15 cellular contexts compared by ENCODE assay signal in genomic region chr15:45794304-45794703, GRCh38.
DNase-seq lines count a peak whose midpoint lies in the region; ATAC-seq, FAIRE-seq and TF ChIP-seq lines count a peak whose summit lies in the region.
"Had no signal": no experiment of that assay in that cellular context is flagged by ENCODE, and none has a peak within 500 bp of the region (broad histone marks: within the 10 kb centered on the region; RNA-seq: fewer than 3 reads in every experiment).

No MANE protein-coding gene starts in this region.

- no peak overlapping the region for H4K91ac ChIP-seq in H9 (ENCODE audit: insufficient read length, low read depth, low read length)

- H2BK20ac ChIP-seq in H9 (ENCODE audit: low read depth, low read length, poor library complexity, severe bottlenecking) = no peak overlapping the region

- no peak overlapping the region for H3K23ac ChIP-seq in H9 (ENCODE audit: insufficient read length, low read depth, low read length)

- POLR2A ChIA-PET in activated CD8-positive, alpha-beta T cell treated with anti-CD3 and anti-CD28 coated beads, Interleukin-2, amount 10 ng/mL, durations not matched to agents 7 days and 5 days (lab: Charles Lee) = no interaction called here

- H4K20me1 ChIP-seq in Karpas-422 (ENCODE audit: insufficient read depth, low read depth, low read length) (no peaks in the 10 kb centered on the region), H9 (ENCODE audit: control insufficient read depth, insufficient read depth, insufficient read length) (no peaks in the 10 kb centered on the region)

- FAIRE-seq in GM19239 (lab: Jason Lieb, UNC) = peak; percentile 73
- FAIRE-seq: GM12891, HTR-8/SVneo had no signal

- no peaks in the 10 kb centered on the region for H3K9me3 Mint-ChIP-seq in activated CD8-positive, alpha-beta T cell treated with anti-CD3 and anti-CD28 coated beads, Interleukin-2, amount 10 ng/mL, durations not matched to agents 7 days and 5 days (ENCODE audit: insufficient read depth)
- no peaks in the 10 kb centered on the region for H3K9me3 Mint-ChIP-seq in H9

- no peak overlapping the region for H2BK120ac ChIP-seq in H9 (ENCODE audit: low read depth, low read length, poor library complexity, severe bottlenecking)

- no peaks in the 10 kb centered on the region for H3K36me3 Mint-ChIP-seq in activated CD8-positive, alpha-beta T cell treated with anti-CD3 and anti-CD28 coated beads, Interleukin-2, amount 10 ng/mL, durations not matched to agents 7 days and 5 days (ENCODE audit: low read depth)
- H3K36me3 Mint-ChIP-seq in H9 (ENCODE audit: insufficient read depth in 1 of 3, low read depth in 3 of 3) = no peaks in the 10 kb centered on the region

- H3K4me1 Mint-ChIP-seq in activated CD8-positive, alpha-beta T cell treated with anti-CD3 and anti-CD28 coated beads, Interleukin-2, amount 10 ng/mL, durations not matched to agents 7 days and 5 days (ENCODE audit: low read depth) = no peaks in the 10 kb centered on the region
- no peaks in the 10 kb centered on the region for H3K4me1 Mint-ChIP-seq in H9

- CTCF ChIA-PET in activated CD8-positive, alpha-beta T cell treated with anti-CD3 and anti-CD28 coated beads, Interleukin-2, amount 10 ng/mL, durations not matched to agents 7 days and 5 days (lab: Charles Lee) = interaction anchor here (1.8 to 3.5 kb wide), 2 partner anchors 10 to 89 kb away, joined by 5 to 18 read pairs; no protein-coding TSS in a partner anchor

- no peak overlapping the region for H3K4me3 Mint-ChIP-seq in activated CD8-positive, alpha-beta T cell treated with anti-CD3 and anti-CD28 coated beads, Interleukin-2, amount 10 ng/mL, durations not matched to agents 7 days and 5 days
- no peak overlapping the region for H3K4me3 Mint-ChIP-seq in H9

- peak overlapping the region; percentile 68 for H3K27ac ChIP-seq in Karpas-422 (ENCODE audit: low read length)
- H3K27ac ChIP-seq in H9 (ENCODE audit: insufficient read length, low read depth, low read length) = no peak overlapping the region
- H3K27ac ChIP-seq: C4-2B, HL-60 had no signal

- no peak overlapping the region for H3T11ph ChIP-seq in H9 (ENCODE audit: low read length)

- no peak overlapping the region for H2BK12ac ChIP-seq in H9 (ENCODE audit: insufficient read length, low read depth, low read length)

- no peak overlapping the region for H4K8ac ChIP-seq in H9 (replicated peaks; ENCODE audit: insufficient read length, low read depth, low read length)

- H3K23me2 ChIP-seq in H9 (ENCODE audit: insufficient read length, low read depth, low read length, poor library complexity, severe bottlenecking) = no peaks in the 10 kb centered on the region

- H3K79me2 ChIP-seq in Karpas-422 (ENCODE audit: low read length) (no peaks in the 10 kb centered on the region), H9 (ENCODE audit: insufficient read depth, low read length) (no peaks in the 10 kb centered on the region)

- no peak for TF ChIP-seq CTCF in H9 (conservative IDR thresholded peaks at IDR 0.05)

- H3K27me3 ChIP-seq in Karpas-422 (ENCODE audit: low read length) (no peaks in the 10 kb centered on the region), H9 (ENCODE audit: insufficient read depth, low read length) (no peaks in the 10 kb centered on the region)

- H2BK5ac ChIP-seq in H9 (ENCODE audit: insufficient read length, low read length) = no peak overlapping the region

- no peaks in the 10 kb centered on the region for H3K79me1 ChIP-seq in H9 (ENCODE audit: insufficient read depth, low read depth, low read length, poor library complexity, severe bottlenecking)

- no peak overlapping the region for H2BK15ac ChIP-seq in H9 (ENCODE audit: low read depth, low read length)

- H3K4me1 ChIP-seq in Karpas-422 (ENCODE audit: low read length) (peaks cover 42% of the 10 kb centered on the region), H9 (ENCODE audit: insufficient read depth, low read length) (no peaks in the 10 kb centered on the region)
- H3K4me1 ChIP-seq: HAP-1 had no signal

- H3K4me2 ChIP-seq in Karpas-422 (ENCODE audit: low read depth, low read length, poor library complexity, severe bottlenecking) = peak overlapping the region; percentile 60
- H3K4me2 ChIP-seq in H9 (ENCODE audit: insufficient read depth, insufficient read length, low read length) = no peak overlapping the region

- no peak overlapping the region for H3K56ac ChIP-seq in H9 (ENCODE audit: insufficient read length, low read depth, low read length)

- H3K9ac ChIP-seq in Karpas-422 (ENCODE audit: low read length) (no peak overlapping the region), H9 (ENCODE audit: extremely low read depth, insufficient read length, low read length) (no peak overlapping the region)

- H2AFZ ChIP-seq in Karpas-422 (ENCODE audit: low read length) (no peak overlapping the region), H9 (ENCODE audit: low read length) (no peak overlapping the region)

- H3K14ac ChIP-seq in H9 (ENCODE audit: insufficient read depth, low read length) = no peak overlapping the region

- H3K4me3 ChIP-seq in Karpas-422 (ENCODE audit: low read length) = peak overlapping the region; percentile 42; the same call in 1 of the 2 replicates
- H3K4me3 ChIP-seq: HAP-1 had no signal

- no peak overlapping the region for H4K5ac ChIP-seq in H9 (ENCODE audit: insufficient read length, low read depth, low read length)

- H3K27me3 Mint-ChIP-seq in activated CD8-positive, alpha-beta T cell treated with anti-CD3 and anti-CD28 coated beads, Interleukin-2, amount 10 ng/mL, durations not matched to agents 7 days and 5 days (ENCODE audit: low read depth) = peaks cover 13% of the 10 kb centered on the region
- peaks cover 6% of the 10 kb centered on the region for H3K27me3 Mint-ChIP-seq in H9 (ENCODE audit: low read depth)

- no peak overlapping the region for H3K4ac ChIP-seq in H9 (ENCODE audit: low read depth, low read length)

- no peaks in the 10 kb centered on the region for H3K36me3 ChIP-seq in Karpas-422 (ENCODE audit: insufficient read depth, low read length)
- H3K36me3 ChIP-seq: HAP-1 had no signal

- H3K9me3 ChIP-seq in Karpas-422 (ENCODE audit: low read length) (no peaks in the 10 kb centered on the region), H9 (ENCODE audit: control insufficient read depth, low read depth, low read length) (no peaks in the 10 kb centered on the region)
- H3K9me3 ChIP-seq: HAP-1 had no signal

- DNase-seq in GM19239 (ENCODE audit: insufficient read length, low spot score) = no peak
- no peak for DNase-seq in Karpas-422
- DNase-seq in activated CD8-positive, alpha-beta T cell treated with anti-CD3 and anti-CD28 coated beads, Interleukin-2, amount 10 ng/mL, durations not matched to agents 7 days and 5 days = no peak
- DNase-seq in H9 = no peak
- DNase-seq: GF-D8, NCI-H187 treated with DMSO at 0.1 percent for 48 hours, NCI-H748 treated with DMSO at 0.1 percent for 48 hours had no signal

- peak; percentile 62 for ATAC-seq in GM18511 (IDR thresholded peaks at IDR 0.05; ENCODE audit: unreplicated experiment)
- ATAC-seq in HG02678 (IDR thresholded peaks at IDR 0.05; ENCODE audit: unreplicated experiment) = peak; percentile 19
- ATAC-seq in activated CD8-positive, alpha-beta T cell treated with anti-CD3 and anti-CD28 coated beads, Interleukin-2, amount 10 ng/mL, durations not matched to agents 7 days and 5 days = no peak
- ATAC-seq in HG03469 (IDR thresholded peaks at IDR 0.05; ENCODE audit: unreplicated experiment) = no peak

- no peak overlapping the region for H3K18ac ChIP-seq in H9 (ENCODE audit: insufficient read length, low read depth, low read length)

- no peak overlapping the region for H3K27ac Mint-ChIP-seq in activated CD8-positive, alpha-beta T cell treated with anti-CD3 and anti-CD28 coated beads, Interleukin-2, amount 10 ng/mL, durations not matched to agents 7 days and 5 days
- H3K27ac Mint-ChIP-seq in H9 = no peak overlapping the region; a peak in 1 of 7 replicates

- no peak overlapping the region for H2AK5ac ChIP-seq in H9 (ENCODE audit: insufficient read length, low read length)

- no peaks in the 10 kb centered on the region for H3K9me2 ChIP-seq in Karpas-422 (replicated peaks; ENCODE audit: insufficient read depth, low read length)

Comparison
In these comparisons a context has a peak if more than half of its experiments do, and no peak if none do; other contexts are left out.
1. ATAC-seq: peak in GM18511 (single experiment) and HG02678 (single experiment); none in activated CD8-positive, alpha-beta T cell treated with anti-CD3 and anti-CD28 coated beads, Interleukin-2, amount 10 ng/mL, durations not matched to agents 7 days and 5 days (single experiment) and HG03469 (single experiment).